15 cellular contexts compared by ENCODE assay signal in the genomic region with DNA sequence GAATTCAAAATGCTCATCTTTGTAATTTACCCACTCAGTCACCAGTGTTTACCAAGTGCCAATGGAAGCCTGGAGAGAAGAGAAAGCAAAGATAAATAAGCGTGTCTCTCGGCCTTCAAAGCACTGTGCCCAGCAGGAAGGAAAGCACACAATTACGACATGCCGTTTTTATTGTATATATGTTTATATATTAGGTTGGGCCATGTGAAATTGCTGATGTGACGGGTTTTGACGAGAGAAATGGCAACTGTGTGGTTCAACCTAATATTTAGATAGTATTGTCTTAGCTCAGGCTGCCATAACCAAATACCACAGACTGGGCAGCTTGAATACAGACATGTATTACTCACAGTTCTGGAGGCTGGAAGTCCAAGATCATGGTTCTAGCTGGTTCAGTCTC.
A peak's percentile ranks its signal among the peaks of the same experiment; 100 is the strongest.
DNase-seq lines count a peak whose midpoint lies in the region; ATAC-seq, FAIRE-seq and TF ChIP-seq lines count a peak whose summit lies in the region.
"Had no signal": no experiment of that assay in that cellular context is flagged by ENCODE, and none has a peak within 500 bp of the region (broad histone marks: within the 10 kb centered on the region; RNA-seq: fewer than 3 reads in every experiment).

No MANE protein-coding gene starts in this region.

- CTCF ChIA-PET in A549 (lab: Yijun Ruan, JAX): interaction anchor here (0.7 to 1.3 kb wide), 2 partner anchors 9 to 14 kb away, joined by 3 read pairs; no protein-coding TSS in a partner anchor

- DNase-seq in A549 (ENCODE audit: low read depth in 1 of 2, low spot score in 1 of 2): no peak
- DNase-seq in COR-L47 (lab: John Stamatoyannopoulos, UW): peak; percentile 7
- DNase-seq in NCI-H2081 treated with DMSO at 0.1 percent for 48 hours (lab: John Stamatoyannopoulos, UW): peak; percentile 22
- peak; percentile 38 for DNase-seq in RPMI7951 (ENCODE audit: low read depth)
- DNase-seq in SKM-1 treated with dmso at 0.1 percent for 144 hours (lab: John Stamatoyannopoulos, UW; ENCODE audit: unreplicated experiment): no peak
- no peak for DNase-seq in H4 (ENCODE audit: low spot score)
- DNase-seq: CD8-positive, alpha-beta T cell; NCI-H1105 treated with DMSO at 0.1 percent for 48 hours; NCI-H2171 treated with DMSO at 0.1 percent for 48 hours; NCI-H524 treated with DMSO at 0.1 percent for 48 hours; PC-9; T-cell; T1000 had no signal

- H3K27ac ChIP-seq in A549: no peak overlapping the region
- H3K27ac ChIP-seq: PC-9 had no signal

- no peak for TF ChIP-seq POLR2A in A549 (IDR thresholded peaks at IDR 0.05; ENCODE audit: low read length)

- H3K9me3 ChIP-seq in A549: no peaks in the 10 kb centered on the region
- H3K9me3 ChIP-seq: HAP-1 had no signal

- H3K4me2 ChIP-seq in A549: no peak overlapping the region
- H3K4me2 ChIP-seq: PC-9 had no signal

- FAIRE-seq in A549 (lab: Jason Lieb, UNC): no peak

- whole genome bisulfite sequencing in A549 (ENCODE audit: missing lambda C conversion rate): 13% methylated on average over 6 of the region's 6 CpGs

- no peak overlapping the region for H3K4me3 ChIP-seq in A549
- H3K4me3 ChIP-seq: HAP-1, PC-9 had no signal

- no peak for ATAC-seq in A549
- ATAC-seq in GM18517 (IDR thresholded peaks at IDR 0.05; ENCODE audit: unreplicated experiment): no peak
- ATAC-seq: CD8-positive, alpha-beta T cell; T-cell had no signal

- POLR2A ChIA-PET in A549 (lab: Yijun Ruan, JAX): no interaction called here

- TF ChIP-seq CTCF in A549 (IDR thresholded peaks at IDR 0.05): no peak

- no peak for TF ChIP-seq RAD21 in A549 (conservative IDR thresholded peaks at IDR 0.05 in 1 of 2, IDR thresholded peaks at IDR 0.05 in 1 of 2)

- no peak for TF ChIP-seq EP300 in A549 (IDR thresholded peaks at IDR 0.05)

- no peaks in the 10 kb centered on the region for H3K4me1 ChIP-seq in A549
- H3K4me1 ChIP-seq: HAP-1 had no signal

TF ChIP-seq in A549, 52 proteins besides CTCF, POLR2A, EP300 and RAD21:
- peak; percentile 78 for TF ChIP-seq MAFK (IDR thresholded peaks at IDR 0.05; ENCODE audit: partially characterized antibody)
- TF ChIP-seq FOSL2 (IDR thresholded peaks at IDR 0.05): no peak
- TF ChIP-seq FOSL2 (CRISPR knock-in tag; IDR thresholded peaks at IDR 0.05): no peak

Comparison
In these comparisons a context has a peak if more than half of its experiments do, and no peak if none do; other contexts are left out.
1. DNase-seq: peak in COR-L47 (single experiment), NCI-H2081 treated with DMSO at 0.1 percent for 48 hours (single experiment) and RPMI7951 (single experiment); none in A549 (0 of 2), SKM-1 treated with dmso at 0.1 percent for 144 hours (single experiment) and H4 (single experiment).